ENCODE assay signal across 13 cellular contexts in genomic region chr7:135165862-135166261, GRCh38. TPM values are rescaled to one million over a fixed set of nuclear protein-coding genes. Genes with fewer than 3 reads are reported as not detected.
DNase-seq lines count a peak whose midpoint lies in the region; ATAC-seq, FAIRE-seq and TF ChIP-seq lines count a peak whose summit lies in the region.
"Had no signal": no experiment of that assay in that cellular context is flagged by ENCODE, and none has a peak within 500 bp of the region (broad histone marks: within the 10 kb centered on the region; RNA-seq: fewer than 3 reads in every experiment).

No MANE protein-coding gene starts in this region.

- H3K9me3 Mint-ChIP-seq in CD4-positive, alpha-beta T cell: peaks cover 5% of the 10 kb centered on the region

- H3K27me3 Mint-ChIP-seq in CD4-positive, alpha-beta T cell: no peaks in the 10 kb centered on the region

- WGBS in esophagus muscularis mucosa: 82% methylated on average over 4 of the region's 4 CpGs
- WGBS in sigmoid colon, 2 donors: 82 to 87% methylated on average over 4 of the region's 4 CpGs
- 70 to 83% methylated on average over 4 of the region's 4 CpGs for WGBS in aorta, 2 donors

- peaks cover 5% of the 10 kb centered on the region for H3K9me3 ChIP-seq in CD4-positive, alpha-beta T cell (ENCODE audit: control insufficient read depth, low read length)
- H3K9me3 ChIP-seq in esophagus muscularis mucosa (no peaks in the 10 kb centered on the region), sigmoid colon (no peaks in the 10 kb centered on the region), aorta (ENCODE audit: control insufficient read depth, low read length) (no peaks in the 10 kb centered on the region)

- FAIRE-seq in GM12892 (lab: Jason Lieb, UNC): no peak

- no peak overlapping the region for H3K27ac ChIP-seq in CD4-positive, alpha-beta T cell (ENCODE audit: low read depth, low read length)
- H3K27ac ChIP-seq in esophagus muscularis mucosa (replicated peaks in 1 of 4) (peak overlapping the region in 3 of 4 donors; percentile 46 to 98 (median 96)), sigmoid colon (peak overlapping the region in 3 of 4 donors; percentile 46 to 97 (median 94)), aorta (ENCODE audit: low read depth in 1 of 2, low read length in 2 of 2) (no peak overlapping the region)

- no peaks in the 10 kb centered on the region for H3K27me3 ChIP-seq in CD4-positive, alpha-beta T cell (ENCODE audit: control insufficient read depth, insufficient read depth, low read length)
- peaks cover 0 to 4% (median 0%) of the 10 kb centered on the region in 4 donors for H3K27me3 ChIP-seq in esophagus muscularis mucosa
- H3K27me3 ChIP-seq in sigmoid colon: no peaks in the 10 kb centered on the region
- H3K27me3 ChIP-seq in aorta (ENCODE audit: control insufficient read depth in 1 of 2, insufficient read depth in 2 of 2, low read length in 1 of 2): no peaks in the 10 kb centered on the region

- peaks cover 86% of the 10 kb centered on the region for H3K36me3 Mint-ChIP-seq in CD4-positive, alpha-beta T cell (ENCODE audit: low read depth)

- peak; percentile 44 for TF ChIP-seq POLR2A in GM19193 (IDR thresholded peaks at IDR 0.05; ENCODE audit: extremely low read depth, insufficient read depth, insufficient read length)
- TF ChIP-seq POLR2A in esophagus muscularis mucosa (IDR thresholded peaks at IDR 0.05; ENCODE audit: low read depth): no peak
- TF ChIP-seq POLR2A in sigmoid colon (IDR thresholded peaks at IDR 0.05): no peak
- no peak for TF ChIP-seq POLR2A in GM12892 (IDR thresholded peaks at IDR 0.05; ENCODE audit: low read depth, low read length)

- H3K4me3 ChIP-seq in esophagus muscularis mucosa (no peak overlapping the region), sigmoid colon (no peak overlapping the region), aorta (ENCODE audit: low read length in 2 of 2) (no peak overlapping the region)

- peaks cover 4 to 51% (median 49%) of the 10 kb centered on the region in 4 donors for H3K36me3 ChIP-seq in esophagus muscularis mucosa
- peaks cover 7 to 50% (median 22%) of the 10 kb centered on the region in 4 donors for H3K36me3 ChIP-seq in sigmoid colon
- no peaks in the 10 kb centered on the region for H3K36me3 ChIP-seq in aorta (ENCODE audit: control insufficient read depth in 1 of 2, insufficient read depth in 2 of 2, low read length in 1 of 2)

- POLR2A ChIA-PET in CD4-positive, alpha-beta T cell (lab: Charles Lee): interaction anchor here (1.6 to 5.3 kb wide), 2 partner anchors 18 to 179 kb away, joined by 4 to 35 read pairs; partner anchors contain the start of genes AGBL3 and TMEM140

- H3K27ac Mint-ChIP-seq in CD4-positive, alpha-beta T cell: peak overlapping the region; percentile 94

- DNase-seq in CD4-positive, alpha-beta T cell: no peak
- no peak for DNase-seq in esophagus muscularis mucosa (ENCODE audit: extremely low spot score)
- DNase-seq in sigmoid colon: no peak
- DNase-seq in GM12892 (ENCODE audit: insufficient read length): no peak
- no peak for DNase-seq in aorta
- DNase-seq: cortex of kidney; NCI-H2029; NCI-H526; stimulated activated CD4-positive, alpha-beta T cell treated with anti-CD3 and anti-CD28 coated beads, Interleukin-12 subunit alpha, Interleukin-12 subunit beta, amount 100 ng/mL, for 4 hours; SW 1271 had no signal

- H3K4me1 ChIP-seq in esophagus muscularis mucosa: peaks cover 69 to 79% (median 73%) of the 10 kb centered on the region in 4 donors
- H3K4me1 ChIP-seq in sigmoid colon: peaks cover 0 to 45% (median 29%) of the 10 kb centered on the region in 4 donors
- peaks cover 2 to 15% of the 10 kb centered on the region in 2 donors for H3K4me1 ChIP-seq in aorta (ENCODE audit: control insufficient read depth in 1 of 2, insufficient read depth in 2 of 2, low read length in 2 of 2)

- intact Hi-C loops in CD4-positive, alpha-beta T cell (cut with DNase I, micrococcal nuclease): loop anchor here (2.0 to 10.0 kb wide), 6 partner anchors 15 to 711 kb away; partner anchors contain the start of genes WDR91 (in 2 of the 2), AKR1B1 (in 1 of the 2), BPGM (in 1 of the 2) and STMP1 (in 1 of the 2)
- intact Hi-C loops in esophagus muscularis mucosa (cut with DNase I): no loop called here
- intact Hi-C loops in sigmoid colon (cut with DNase I): loop anchor here (10.0 kb wide), 1 partner anchor 391 kb away; the partner anchor contains the start of gene CALD1
- intact Hi-C loops in aorta (cut with DNase I): loop anchor here in 1 of 2 donors (5.0 to 10.0 kb wide), 2 partner anchors 179 to 381 kb away; partner anchors contain the start of gene AGBL3

- no peak for TF ChIP-seq EP300 in esophagus muscularis mucosa (IDR thresholded peaks at IDR 0.05)
- no peak for TF ChIP-seq EP300 in sigmoid colon (IDR thresholded peaks at IDR 0.05)

- peaks cover 43% of the 10 kb centered on the region for H3K4me1 Mint-ChIP-seq in CD4-positive, alpha-beta T cell (ENCODE audit: low read depth)

- no peak for TF ChIP-seq CTCF in CD4-positive, alpha-beta T cell (IDR thresholded peaks at IDR 0.05)
- no peak for TF ChIP-seq CTCF in esophagus muscularis mucosa (IDR thresholded peaks at IDR 0.05)
- no peak for TF ChIP-seq CTCF in sigmoid colon (IDR thresholded peaks at IDR 0.05)

- CTCF ChIA-PET in CD4-positive, alpha-beta T cell (lab: Charles Lee): interaction anchor here (0.7 to 1.5 kb wide), 2 partner anchors 34 to 180 kb away, joined by 3 to 4 read pairs; partner anchors contain the start of gene AGBL3

- ATAC-seq in CD4-positive, alpha-beta T cell (ENCODE audit: poor library complexity): no peak
- ATAC-seq in GM21529 (IDR thresholded peaks at IDR 0.05; ENCODE audit: unreplicated experiment) (no peak), aorta (ENCODE audit: low FRiP score) (no peak)

- H3K4me3 Mint-ChIP-seq in CD4-positive, alpha-beta T cell: no peak overlapping the region
- H3K4me3 Mint-ChIP-seq: activated T-helper 1 cell treated with anti-CD3 and anti-CD28 coated beads, Interleukin-12 subunit alpha, Interleukin-12 subunit beta, Interleukin-2, Interleukin-4 antibody, amounts not matched to agents 30 ng/mL and 10 ng/mL and 1 ng/mL, durations not matched to agents 14 hours and 24 hours and 36 hours had no signal

RNA-seq across cellular contexts. Expression of gene CYREN, which starts 4.6 kb away (rescaled TPM):
- 10 to 100 TPM; 14.0 to 15.8 TPM for total RNA-seq in CD4-positive, alpha-beta T cell
- total RNA-seq in esophagus muscularis mucosa (10 to 100 TPM; 30.8 to 51.7 (median 40.2) TPM), sigmoid colon (10 to 100 TPM; 27.5 to 31.9 (median 29.2) TPM), aorta (10 to 100 TPM; 22.7 to 31.7 TPM)
- polyA plus RNA-seq in sigmoid colon (10 to 100 TPM; 34.3 to 41.4 (median 39.3) TPM), aorta (10 to 100 TPM; 17.8 to 26.0 TPM)
- polyA plus RNA-seq in GM12892 (2012; ENCODE audit: missing spikeins): 56.2 TPM

RNA-seq across cellular contexts. Expression of gene TMEM140, which starts 18.0 kb away (rescaled TPM):
- total RNA-seq in CD4-positive, alpha-beta T cell: 10 to 100 TPM; 27.7 to 32.2 TPM
- total RNA-seq in esophagus muscularis mucosa (10 to 100 TPM; 13.0 to 21.2 (median 17.1) TPM), sigmoid colon (10 to 100 TPM; 15.0 to 29.6 (median 22.8) TPM), aorta (10 to 100 TPM; 12.0 to 32.4 TPM)
- polyA plus RNA-seq in sigmoid colon (10 to 100 TPM in 2 of 3 donors, 1 to 10 TPM in 1; 5.4 to 18.3 (median 10.9) TPM), aorta (10 to 100 TPM; 10.9 to 21.1 TPM)
- polyA plus RNA-seq in GM12892 (2012; ENCODE audit: missing spikeins): 16.2 TPM

RNA-seq across cellular contexts. Expression of gene WDR91, which starts 45.5 kb away (rescaled TPM):
- total RNA-seq in CD4-positive, alpha-beta T cell: 10 to 100 TPM; 39.9 to 41.7 TPM
- total RNA-seq in esophagus muscularis mucosa: 10 to 100 TPM; 13.3 to 27.4 (median 20.4) TPM
- 10 to 100 TPM; 11.0 to 14.1 (median 11.4) TPM for total RNA-seq in sigmoid colon
- polyA plus RNA-seq in sigmoid colon: 1 to 10 TPM; 2.1 to 8.0 (median 4.2) TPM
- 28.0 TPM for polyA plus RNA-seq in GM12892 (2012; ENCODE audit: missing spikeins)
- total RNA-seq in aorta: 10 to 100 TPM; 16.6 to 41.4 TPM
- polyA plus RNA-seq in aorta: 10 to 100 TPM; 12.6 to 37.8 TPM

Comparison
In these comparisons a context has a peak if more than half of its experiments do, and no peak if none do; other contexts are left out.
1. H3K27ac ChIP-seq: peak in esophagus muscularis mucosa (3 of 4) and sigmoid colon (3 of 4); none in CD4-positive, alpha-beta T cell (single experiment) and aorta (0 of 2).